1 cellular context compared by ENCODE assay signal in genomic region chr16:2511996-2512919, GRCh38.
TF ChIP-seq lines count a peak whose summit lies in the region.

No MANE protein-coding gene starts in this region.

TF ChIP-seq in K562, 482 proteins besides CTCF, POLR2A, EP300 and RAD21:
- TF ChIP-seq E4F1 (CRISPR knock-in tag; IDR thresholded peaks at IDR 0.05; ENCODE audit: borderline replicate concordance), result no peak
- TF ChIP-seq ZNF143 (CRISPR knock-in tag; IDR thresholded peaks at IDR 0.05), result 0 out of 2 replicates have a peak, but pooled peaks have one; percentile 20
- peak; percentile 88 for TF ChIP-seq ESRRA (IDR thresholded peaks at IDR 0.05; ENCODE audit: borderline replicate concordance, low read depth)
- 0 out of 2 replicates have a peak, but pooled peaks have one; percentile 21 for TF ChIP-seq RFX7 (CRISPR knock-in tag; IDR thresholded peaks at IDR 0.05)
- TF ChIP-seq ZFX (CRISPR knock-in tag; IDR thresholded peaks at IDR 0.05), result peak; percentile 42; the same call in 1 of the 2 replicates
- TF ChIP-seq NFRKB (IDR thresholded peaks at IDR 0.05; ENCODE audit: low read depth), result 0 out of 2 replicates have a peak, but pooled peaks have one; percentile 15
- TF ChIP-seq YY1 (IDR thresholded peaks at IDR 0.05; ENCODE audit: borderline replicate concordance in 1 of 3, control insufficient read depth in 1 of 3, extremely low read depth in 1 of 3, insufficient read depth in 3 of 3, insufficient read length in 1 of 3, insufficient replicate concordance in 2 of 3, low read depth in 1 of 3, low read length in 2 of 3), result peak in 1 of 3 experiments; percentile 33
- TF ChIP-seq POLR2G (IDR thresholded peaks at IDR 0.05; ENCODE audit: low read depth, low read length), result 0 out of 2 replicates have a peak, but pooled peaks have one; percentile 0
- TF ChIP-seq ZNF282 (CRISPR knock-in tag; IDR thresholded peaks at IDR 0.05), result 0 out of 2 replicates have a peak, but pooled peaks have one; percentile 0
- TF ChIP-seq HDGF (IDR thresholded peaks at IDR 0.05), result peak; percentile 75; the same call in 1 of the 2 replicates
- TF ChIP-seq EGR1 (conservative IDR thresholded peaks at IDR 0.05), result no peak
- TF ChIP-seq ZBTB5 (IDR thresholded peaks at IDR 0.05), result 0 out of 2 replicates have a peak, but pooled peaks have one; percentile 15
- no peak for TF ChIP-seq TRIM24 (IDR thresholded peaks at IDR 0.05)
- no peak for TF ChIP-seq SMAD1 (IDR thresholded peaks at IDR 0.05; ENCODE audit: low read depth, low read length, partially characterized antibody)
- TF ChIP-seq ZNF589 (CRISPR knock-in tag; IDR thresholded peaks at IDR 0.05; ENCODE audit: low read depth), result 0 out of 2 replicates have a peak, but pooled peaks have one; percentile 5
